10 cellular contexts compared by ENCODE assay signal in the genomic region with DNA sequence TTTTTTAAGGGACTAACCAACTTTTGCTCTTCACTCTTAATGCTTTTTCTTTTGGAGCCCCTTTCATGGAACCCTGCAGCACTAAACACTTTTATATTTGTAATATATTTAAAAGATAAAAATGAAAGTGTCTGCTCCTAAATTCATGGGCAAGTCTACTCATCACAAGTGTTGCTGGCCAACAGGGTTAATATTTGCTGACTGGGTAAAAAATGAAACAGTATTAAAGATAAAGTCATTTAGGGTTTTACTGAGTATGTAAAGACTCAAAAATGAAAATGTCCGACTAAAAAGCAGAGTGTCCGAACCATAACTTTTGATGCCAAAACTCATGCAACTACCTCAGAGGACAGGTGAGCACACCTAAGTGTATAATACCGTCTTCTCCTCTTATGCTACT. TPM values are rescaled to one million over a fixed set of nuclear protein-coding genes. Genes with fewer than 3 reads are reported as not detected.
"Had no signal": no experiment of that assay in that cellular context is flagged by ENCODE, and none has a peak within 500 bp of the region (broad histone marks: within the 10 kb centered on the region; RNA-seq: fewer than 3 reads in every experiment).

No MANE protein-coding gene starts in this region.

- H3K9me3 ChIP-seq: HAP-1 had no signal

- FAIRE-seq: HTR-8/SVneo had no signal

- H3K4me3 ChIP-seq: GM23338, HAP-1 had no signal

- H3K4me2 ChIP-seq: GM23338, KMS-11 had no signal

- DNase-seq: H7, HFFc6, Karpas-422, KBM-7 had no signal

- ATAC-seq: GM23338, HCT116 had no signal

- H3K36me3 ChIP-seq: HAP-1 had no signal

- H3K27ac ChIP-seq: KMS-11 had no signal

- H3K9ac ChIP-seq: KMS-11 had no signal

- H2AFZ ChIP-seq: GM23338 had no signal

RNA-seq across cellular contexts. Expression of gene MOBP, which starts 54.0 kb away (rescaled TPM):
- total RNA-seq: GM23338, HFFc6, HT-29 had no signal
- polyA plus RNA-seq: GM23338 had no signal
